13 cellular contexts compared by ENCODE assay signal in the genomic region with DNA sequence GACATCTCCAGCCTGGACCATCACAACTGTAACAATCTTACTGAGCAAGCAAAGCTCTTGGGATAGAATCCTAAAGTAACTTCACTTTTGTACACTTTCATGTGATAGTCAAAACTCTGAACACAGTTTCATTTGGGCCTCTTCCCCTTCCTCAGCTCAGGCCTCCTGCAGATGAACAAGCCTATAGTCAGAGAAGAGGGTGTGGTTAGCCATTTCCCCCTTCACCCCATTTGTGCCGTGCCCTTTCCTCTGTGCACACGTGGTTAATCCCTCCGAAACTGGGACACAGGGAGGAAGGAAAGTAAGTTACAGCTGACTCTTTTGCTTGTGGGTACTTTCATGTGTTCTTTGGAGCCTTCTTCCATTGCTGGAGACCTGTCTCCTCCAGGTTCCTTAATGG. TPM values are rescaled to one million over a fixed set of nuclear protein-coding genes. Genes with fewer than 3 reads are reported as not detected.
DNase-seq lines count a peak whose midpoint lies in the region; ATAC-seq and TF ChIP-seq lines count a peak whose summit lies in the region.
"Had no signal": no experiment of that assay in that cellular context is flagged by ENCODE, and none has a peak within 500 bp of the region (broad histone marks: within the 10 kb centered on the region; RNA-seq: fewer than 3 reads in every experiment).

No MANE protein-coding gene starts in this region.

- H3K27ac Mint-ChIP-seq in activated naive CD4-positive, alpha-beta T cell treated with anti-CD3 and anti-CD28 coated beads for 36 hours = no peak overlapping the region
- no peak overlapping the region for H3K27ac Mint-ChIP-seq in activated naive CD4-positive, alpha-beta T cell treated with anti-CD3 and anti-CD28 coated beads, Interleukin-2, amount 50 U/mL, for 72 hours
- H3K27ac Mint-ChIP-seq: natural killer cell treated with Interleukin-12 subunit alpha and Interleukin-12 subunit beta and Interleukin-15 and Interleukin-18, amount 100 ng/mL, for 72 hours; T-helper 2 cell treated with Interferon-gamma antibody and Interleukin-4, amounts not matched to agents 5 μg/mL and 100 μg/mL, for 36 hours had no signal

- peaks cover 16% of the 10 kb centered on the region for H3K4me1 Mint-ChIP-seq in activated naive CD4-positive, alpha-beta T cell treated with anti-CD3 and anti-CD28 coated beads for 36 hours (ENCODE audit: low read depth)

- H3K27ac ChIP-seq in OCI-LY7 (ENCODE audit: low read depth, low read length, poor library complexity, severe bottlenecking) (no peak overlapping the region), tibial nerve (no peak overlapping the region)
- H3K27ac ChIP-seq: coronary artery, KMS-11 had no signal

- H3K9me2 ChIP-seq in OCI-LY7 (ENCODE audit: insufficient read depth, low read length) = no peaks in the 10 kb centered on the region

- no peak overlapping the region for H3K4me3 ChIP-seq in OCI-LY7 (ENCODE audit: low read depth, low read length, poor library complexity, severe bottlenecking)
- no peak overlapping the region for H3K4me3 ChIP-seq in tibial nerve
- H3K4me3 ChIP-seq: coronary artery had no signal

- no peaks in the 10 kb centered on the region for H4K20me1 ChIP-seq in OCI-LY7 (ENCODE audit: insufficient read depth, low read length)

- ATAC-seq in activated naive CD4-positive, alpha-beta T cell treated with anti-CD3 and anti-CD28 coated beads, Interleukin-2, amount 50 U/mL, for 72 hours = no peak
- ATAC-seq in left cardiac atrium (peak; percentile 76), GM21390 (IDR thresholded peaks at IDR 0.05; ENCODE audit: unreplicated experiment) (no peak), GM21723 (IDR thresholded peaks at IDR 0.05; ENCODE audit: unreplicated experiment) (no peak)
- peak; percentile 44 for ATAC-seq in stimulated activated naive CD8-positive, alpha-beta T cell treated with anti-CD3 and anti-CD28 coated beads, Interleukin-15, Interleukin-2, amounts not matched to agents 100 U/mL and 50 U/mL, for 24 hours
- ATAC-seq: natural killer cell treated with Interleukin-12 subunit alpha and Interleukin-12 subunit beta and Interleukin-15 and Interleukin-18, amount 100 ng/mL, for 72 hours had no signal

- TF ChIP-seq CTCF in OCI-LY7 (conservative IDR thresholded peaks at IDR 0.05; ENCODE audit: low read length) (no peak), tibial nerve (IDR thresholded peaks at IDR 0.05) (no peak)

- BruUV-seq in OCI-LY7 (replicated peaks; lab: Mats Ljungman, UMichigan) = no TSS peak

- no peaks in the 10 kb centered on the region for H3K27me3 Mint-ChIP-seq in activated naive CD4-positive, alpha-beta T cell treated with anti-CD3 and anti-CD28 coated beads for 36 hours (ENCODE audit: low read depth)

- H3K36me3 Mint-ChIP-seq in activated naive CD4-positive, alpha-beta T cell treated with anti-CD3 and anti-CD28 coated beads for 36 hours (ENCODE audit: low read depth) = no peaks in the 10 kb centered on the region
- H3K36me3 Mint-ChIP-seq in activated naive CD4-positive, alpha-beta T cell treated with anti-CD3 and anti-CD28 coated beads, Interleukin-2, amount 50 U/mL, for 72 hours = no peaks in the 10 kb centered on the region
- H3K36me3 Mint-ChIP-seq: natural killer cell treated with Interleukin-12 subunit alpha and Interleukin-12 subunit beta and Interleukin-15 and Interleukin-18, amount 100 ng/mL, for 72 hours had no signal

- no peak for TF ChIP-seq POLR2A in tibial nerve (IDR thresholded peaks at IDR 0.05)

- POLR2A ChIA-PET in OCI-LY7 (lab: Charles Lee) = interaction anchor here (1.0 kb wide), 1 partner anchor 19 kb away, joined by 3 read pairs; no protein-coding TSS in a partner anchor

- H3K9me3 Mint-ChIP-seq in activated naive CD4-positive, alpha-beta T cell treated with anti-CD3 and anti-CD28 coated beads for 36 hours = no peaks in the 10 kb centered on the region
- no peaks in the 10 kb centered on the region for H3K9me3 Mint-ChIP-seq in activated naive CD4-positive, alpha-beta T cell treated with anti-CD3 and anti-CD28 coated beads, Interleukin-2, amount 50 U/mL, for 72 hours
- H3K9me3 Mint-ChIP-seq: natural killer cell treated with Interleukin-12 subunit alpha and Interleukin-12 subunit beta and Interleukin-15 and Interleukin-18, amount 100 ng/mL, for 72 hours had no signal

- H3K79me2 ChIP-seq in OCI-LY7 (ENCODE audit: insufficient read depth, low read depth, low read length) = no peaks in the 10 kb centered on the region

- no peak for TF ChIP-seq EP300 in tibial nerve (IDR thresholded peaks at IDR 0.05)

- 61 to 66% methylated on average over 3 of the region's 3 CpGs for WGBS in tibial nerve, 2 donors

- H3K4me1 ChIP-seq in OCI-LY7 (ENCODE audit: insufficient read depth, low read length, poor library complexity, severe bottlenecking) (peaks cover 5% of the 10 kb centered on the region), tibial nerve (peaks cover 0 to 9% (median 0%) of the 10 kb centered on the region in 4 donors)

- peak; percentile 17 for DNase-seq in activated naive CD4-positive, alpha-beta T cell treated with anti-CD3 and anti-CD28 coated beads for 36 hours
- DNase-seq in activated naive CD4-positive, alpha-beta T cell treated with anti-CD3 and anti-CD28 coated beads, Interleukin-2, amount 50 U/mL, for 72 hours (ENCODE audit: low spot score in 2 of 2) = no peak
- DNase-seq in OCI-LY7 (ENCODE audit: low spot score) = no peak
- no peak for DNase-seq in left cardiac atrium
- no peak for DNase-seq in stimulated activated naive CD8-positive, alpha-beta T cell treated with anti-CD3 and anti-CD28 coated beads, Interleukin-15, Interleukin-2, amounts not matched to agents 100 U/mL and 50 U/mL, for 24 hours
- no peak for DNase-seq in tibial nerve (ENCODE audit: low spot score in 2 of 2)
- DNase-seq: OCI-M1 had no signal

- H3K36me3 ChIP-seq in OCI-LY7 (ENCODE audit: insufficient read depth, low read length) = no peaks in the 10 kb centered on the region
- H3K36me3 ChIP-seq in tibial nerve = no peaks in the 10 kb centered on the region

- intact Hi-C loops in activated naive CD4-positive, alpha-beta T cell treated with anti-CD3 and anti-CD28 coated beads for 36 hours (cut with micrococcal nuclease) = no loop called here
- intact Hi-C loops in OCI-LY7 (cut with micrococcal nuclease; ENCODE audit: unreplicated experiment) (no loop called here), left cardiac atrium (cut with DNase I) (no loop called here)

- H3K27me3 ChIP-seq in tibial nerve = no peaks in the 10 kb centered on the region

- H3K9me3 ChIP-seq in OCI-LY7 (ENCODE audit: low read length) (peaks cover 4% of the 10 kb centered on the region; the same call in 1 of the 2 replicates), tibial nerve (peaks cover 0 to 5% (median 0%) of the 10 kb centered on the region in 4 donors)

- no peak overlapping the region for H3K4me3 Mint-ChIP-seq in activated naive CD4-positive, alpha-beta T cell treated with anti-CD3 and anti-CD28 coated beads for 36 hours
- H3K4me3 Mint-ChIP-seq: natural killer cell treated with Interleukin-12 subunit alpha and Interleukin-12 subunit beta and Interleukin-15 and Interleukin-18, amount 100 ng/mL, for 72 hours; T-helper 2 cell treated with Interferon-gamma antibody and Interleukin-4, amounts not matched to agents 5 μg/mL and 100 μg/mL, for 36 hours had no signal

- no peak overlapping the region for H3K4me2 ChIP-seq in OCI-LY7 (ENCODE audit: low read length)
- H3K4me2 ChIP-seq: KMS-11 had no signal

- CTCF ChIA-PET in activated naive CD4-positive, alpha-beta T cell treated with anti-CD3 and anti-CD28 coated beads for 36 hours (lab: Charles Lee) = interaction anchor here (0.8 kb wide), 1 partner anchor 37 kb away, joined by 3 read pairs; no protein-coding TSS in a partner anchor
- CTCF ChIA-PET in OCI-LY7 (lab: Charles Lee; ENCODE audit: unreplicated experiment) = no interaction called here

- peak overlapping the region; percentile 54 for H2AFZ ChIP-seq in OCI-LY7 (ENCODE audit: low read length)

RNA-seq across cellular contexts. Expression of a gene that starts 29.8 kb away (rescaled TPM):
- not detected for total RNA-seq in activated naive CD4-positive, alpha-beta T cell treated with anti-CD3 and anti-CD28 coated beads for 36 hours
- not detected for total RNA-seq in activated naive CD4-positive, alpha-beta T cell treated with anti-CD3 and anti-CD28 coated beads, Interleukin-2, amount 50 U/mL, for 72 hours
- total RNA-seq in OCI-LY7 (2014; rRNA removed; shearing (Covaris generic)) = 0.22 and 0.62 TPM in 2 replicates
- total RNA-seq in OCI-LY7 (2022) (0.70 TPM in 1 of 2 replicates, not detected in the other), left cardiac atrium (1 to 10 TPM; 3.8 to 9.3 TPM), tibial nerve (1 to 10 TPM in 3 of 4 donors, not detected in 1; 1.1 to 4.8 (median 2.7) TPM)
- total RNA-seq: natural killer cell treated with Interleukin-12 subunit alpha and Interleukin-12 subunit beta and Interleukin-15 and Interleukin-18, amount 100 ng/mL, for 72 hours had no signal

Comparison
In these comparisons a context has a peak if more than half of its experiments do, and no peak if none do; other contexts are left out.
1. ATAC-seq: peak in left cardiac atrium (2 of 2) and stimulated activated naive CD8-positive, alpha-beta T cell treated with anti-CD3 and anti-CD28 coated beads, Interleukin-15, Interleukin-2, amounts not matched to agents 100 U/mL and 50 U/mL, for 24 hours (single experiment); none in activated naive CD4-positive, alpha-beta T cell treated with anti-CD3 and anti-CD28 coated beads, Interleukin-2, amount 50 U/mL, for 72 hours (0 of 2), GM21390 (single experiment) and GM21723 (single experiment).